ENCODE assay signal across 11 cellular contexts in the genomic region with DNA sequence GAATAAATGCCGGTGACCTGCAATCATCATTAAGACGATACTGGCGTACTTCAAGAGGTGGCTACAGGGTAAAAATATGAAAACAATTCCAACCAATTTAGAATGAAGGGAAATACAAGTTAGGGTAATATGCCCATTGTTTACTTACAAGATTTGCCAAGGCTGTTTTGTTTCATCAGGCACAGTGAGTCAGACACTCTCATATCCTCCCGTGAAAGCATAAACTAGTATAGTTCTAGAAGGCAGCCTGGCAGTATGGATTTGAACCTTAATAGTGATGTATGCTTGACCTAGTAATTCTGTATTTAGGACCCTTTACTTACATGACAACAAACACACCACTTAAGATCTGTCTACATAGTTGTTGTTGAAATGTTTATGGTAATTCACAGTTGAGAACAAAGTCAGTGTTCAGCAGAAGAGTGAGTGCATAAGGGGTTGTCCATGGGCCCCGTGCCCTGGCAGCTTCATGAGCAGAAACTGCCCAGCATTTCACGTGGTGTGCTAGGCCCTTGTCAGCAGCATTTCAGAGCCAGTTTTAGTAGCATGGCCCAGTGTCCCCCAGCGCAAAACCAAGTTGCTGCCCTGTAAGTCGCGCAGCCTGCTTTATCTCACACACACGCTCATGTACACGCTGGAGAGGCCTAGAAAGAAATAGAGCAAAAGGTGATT.
DNase-seq lines count a peak whose midpoint lies in the region; TF ChIP-seq lines count a peak whose summit lies in the region.
"Had no signal": no experiment of that assay in that cellular context is flagged by ENCODE, and none has a peak within 500 bp of the region (broad histone marks: within the 10 kb centered on the region; RNA-seq: fewer than 3 reads in every experiment).

No MANE protein-coding gene starts in this region.

- peak overlapping the region; percentile 21 for H3K27ac Mint-ChIP-seq in nephron progenitor cell

- H3K27ac ChIP-seq in adrenal gland = peak overlapping the region in 3 of 5 donors; percentile 8 to 81 (median 58)
- H3K27ac ChIP-seq: spleen had no signal

- H3K4me1 ChIP-seq in adrenal gland (replicated peaks in 1 of 2) = peaks cover 0 to 15% of the 10 kb centered on the region in 2 donors
- H3K4me1 ChIP-seq: spleen had no signal

- TF ChIP-seq CTCF in adrenal gland (IDR thresholded peaks at IDR 0.05) (no peak), fibroblast of the aortic adventitia (IDR thresholded peaks at IDR 0.05; ENCODE audit: insufficient read depth, low read length) (no peak), nephron progenitor cell (IDR thresholded peaks at IDR 0.05) (no peak)

- no peak for TF ChIP-seq POLR2A in adrenal gland (IDR thresholded peaks at IDR 0.05)

- H3K9me3 ChIP-seq in adrenal gland (replicated peaks in 1 of 3) = no peaks in the 10 kb centered on the region
- H3K9me3 ChIP-seq: spleen had no signal

- no peak overlapping the region for H3K4me3 ChIP-seq in adrenal gland
- H3K4me3 ChIP-seq in fibroblast of the aortic adventitia (ENCODE audit: low read depth, low read length) = no peak overlapping the region
- H3K4me3 ChIP-seq: spleen had no signal

- H3K36me3 ChIP-seq in adrenal gland (replicated peaks in 1 of 2) = peaks cover 0 to 91% of the 10 kb centered on the region in 2 donors

- no peaks in the 10 kb centered on the region for H3K27me3 ChIP-seq in adrenal gland
- H3K27me3 ChIP-seq: spleen had no signal

- H3K4me3 Mint-ChIP-seq in nephron progenitor cell = no peak overlapping the region

- H3K9me3 Mint-ChIP-seq in nephron progenitor cell = no peaks in the 10 kb centered on the region

- no peaks in the 10 kb centered on the region for H3K4me1 Mint-ChIP-seq in nephron progenitor cell

- peaks cover 6% of the 10 kb centered on the region for H3K27me3 Mint-ChIP-seq in nephron progenitor cell (ENCODE audit: low read depth, poor library complexity)

- H3K36me3 Mint-ChIP-seq in nephron progenitor cell (ENCODE audit: low read depth) = peaks cover 75% of the 10 kb centered on the region

- DNase-seq in EL (peak; percentile 29), adrenal gland (peak in 1 of 7 donors; percentile 20), fibroblast of the aortic adventitia (ENCODE audit: low read depth) (peak; percentile 33), nephron progenitor cell (no peak), NCI-H69 (lab: John Stamatoyannopoulos, UW) (no peak), NCI-H1436 (lab: John Stamatoyannopoulos, UW) (no peak), NCI-H2029 treated with DMSO at 0.1 percent for 48 hours (lab: John Stamatoyannopoulos, UW) (no peak), NCI-H82 treated with DMSO at 0.1 percent for 48 hours (lab: John Stamatoyannopoulos, UW; ENCODE audit: unreplicated experiment) (no peak)
- DNase-seq: MM.1S, NCI-H446, spleen had no signal

- intact Hi-C loops in adrenal gland (cut with DNase I) = no loop called here

- WGBS in adrenal gland, 4 donors = 84 to 88% (median 88%) methylated on average over 10 to 11 of the region's 11 CpGs

Comparison
In these comparisons a context has a peak if more than half of its experiments do, and no peak if none do; other contexts are left out.
1. DNase-seq: peak in EL (single experiment) and fibroblast of the aortic adventitia (single experiment); none in nephron progenitor cell (single experiment), NCI-H69 (single experiment), NCI-H1436 (single experiment), NCI-H2029 treated with DMSO at 0.1 percent for 48 hours (single experiment) and NCI-H82 treated with DMSO at 0.1 percent for 48 hours (single experiment).